ENCODE assay signal across 9 cellular contexts in the genomic region with DNA sequence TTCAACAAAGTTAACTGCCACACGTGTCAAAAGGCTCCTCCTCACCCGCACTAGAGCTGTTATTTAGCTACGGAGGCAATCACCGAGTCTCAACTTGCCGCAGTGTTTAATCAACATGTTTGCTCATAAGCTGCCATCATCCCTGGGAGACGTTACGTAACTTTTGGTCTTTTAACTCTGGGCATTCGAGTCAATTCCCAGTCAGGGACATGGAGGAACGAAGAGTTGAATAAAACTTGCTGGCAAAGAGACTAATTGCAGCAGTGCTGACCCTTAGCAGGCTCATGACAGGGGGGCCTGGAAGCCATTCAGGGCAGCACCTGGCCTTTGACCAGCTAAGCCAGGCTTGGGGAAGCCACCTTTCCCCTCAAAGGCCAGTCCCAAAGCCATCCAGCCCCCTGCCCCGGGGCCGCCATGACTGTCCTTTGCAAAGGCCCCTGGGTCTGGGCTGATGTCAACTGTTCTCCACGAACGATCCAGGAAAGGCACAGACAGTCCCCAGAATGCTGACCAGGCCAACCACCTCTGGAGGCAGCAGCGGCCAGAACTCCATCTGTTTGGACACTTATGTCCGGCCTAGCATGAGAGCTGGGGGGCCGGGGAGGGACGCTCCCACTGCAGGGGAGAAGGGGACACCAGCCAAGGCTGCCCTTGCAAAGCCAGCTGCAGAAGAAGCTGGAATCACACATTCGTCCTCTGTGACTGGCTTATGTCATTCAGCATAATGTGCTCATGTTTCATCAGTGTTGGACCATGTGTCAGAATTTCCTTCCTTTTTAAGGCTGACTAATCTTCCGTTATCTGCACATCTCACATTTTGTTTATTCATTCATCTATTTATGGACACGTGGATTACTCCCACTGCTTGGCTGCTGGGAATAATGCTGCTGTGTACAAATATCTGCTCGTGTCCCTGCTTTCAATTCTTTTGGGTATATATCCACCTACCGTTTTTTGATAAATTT. TPM values are rescaled to one million over a fixed set of nuclear protein-coding genes. Genes with fewer than 3 reads are reported as not detected.
DNase-seq lines count a peak whose midpoint lies in the region; ATAC-seq lines count a peak whose summit lies in the region.
"Had no signal": no experiment of that assay in that cellular context is flagged by ENCODE, and none has a peak within 500 bp of the region (broad histone marks: within the 10 kb centered on the region; RNA-seq: fewer than 3 reads in every experiment).

No MANE protein-coding gene starts in this region.

- H3K36me3 ChIP-seq in mucosa of rectum (ENCODE audit: control insufficient read depth in 2 of 2, insufficient read depth in 2 of 2, low read length in 2 of 2): no peaks in the 10 kb centered on the region

- peaks cover 2% of the 10 kb centered on the region for H3K9me3 Mint-ChIP-seq in activated CD4-positive, alpha-beta memory T cell treated with anti-CD3 and anti-CD28 coated beads for 36 hours

- peak overlapping the region; percentile 11 to 14 for H3K27ac ChIP-seq in mucosa of rectum (ENCODE audit: low read depth in 2 of 2, low read length in 2 of 2)

- no peak overlapping the region for H3K27ac Mint-ChIP-seq in activated CD4-positive, alpha-beta memory T cell treated with anti-CD3 and anti-CD28 coated beads for 36 hours

- peak; percentile 76 for ATAC-seq in esophagus mucosa
- no peak for ATAC-seq in GM18502 (IDR thresholded peaks at IDR 0.05; ENCODE audit: poor library complexity, unreplicated experiment)
- no peak for ATAC-seq in GM21447 (IDR thresholded peaks at IDR 0.05; ENCODE audit: unreplicated experiment)

- DNase-seq in COLO829 (ENCODE audit: low spot score) (peak; percentile 28), NCI-H69 (lab: John Stamatoyannopoulos, UW) (peak; percentile 34)
- DNase-seq in activated CD4-positive, alpha-beta memory T cell treated with anti-CD3 and anti-CD28 coated beads for 36 hours: no peak
- DNase-seq in activated effector memory CD4-positive, alpha-beta T cell treated with anti-CD3 and anti-CD28 coated beads, Interleukin-2, amount 50 U/mL, for 16 hours: no peak
- DNase-seq: central memory CD4-positive, alpha-beta T cell had no signal

- no peak overlapping the region for H3K4me3 Mint-ChIP-seq in activated CD4-positive, alpha-beta memory T cell treated with anti-CD3 and anti-CD28 coated beads for 36 hours

- intact Hi-C loops in activated CD4-positive, alpha-beta memory T cell treated with anti-CD3 and anti-CD28 coated beads for 36 hours (cut with micrococcal nuclease): no loop called here

- H3K36me3 Mint-ChIP-seq in activated CD4-positive, alpha-beta memory T cell treated with anti-CD3 and anti-CD28 coated beads for 36 hours: no peaks in the 10 kb centered on the region

- no peak overlapping the region for H3K9ac ChIP-seq in mucosa of rectum (ENCODE audit: low read depth in 1 of 2, low read length in 2 of 2)

- H3K4me3 ChIP-seq in mucosa of rectum (ENCODE audit: low read length in 2 of 2): no peak overlapping the region

- no peaks in the 10 kb centered on the region for H3K27me3 ChIP-seq in mucosa of rectum (ENCODE audit: control insufficient read depth in 2 of 2, insufficient read depth in 2 of 2, low read length in 2 of 2)

- H3K27me3 Mint-ChIP-seq in activated CD4-positive, alpha-beta memory T cell treated with anti-CD3 and anti-CD28 coated beads for 36 hours: peaks cover 9% of the 10 kb centered on the region

- CTCF ChIA-PET in activated CD4-positive, alpha-beta memory T cell treated with anti-CD3 and anti-CD28 coated beads for 36 hours (lab: Charles Lee): no interaction called here

- POLR2A ChIA-PET in activated CD4-positive, alpha-beta memory T cell treated with anti-CD3 and anti-CD28 coated beads for 36 hours (lab: Charles Lee): no interaction called here

- H3K4me1 Mint-ChIP-seq in activated CD4-positive, alpha-beta memory T cell treated with anti-CD3 and anti-CD28 coated beads for 36 hours (ENCODE audit: low read depth): peaks cover 2% of the 10 kb centered on the region

- H3K4me1 ChIP-seq in mucosa of rectum (ENCODE audit: control insufficient read depth in 2 of 2, insufficient read depth in 2 of 2, low read length in 2 of 2): peaks cover 0 to 3% of the 10 kb centered on the region in 2 donors

- no peaks in the 10 kb centered on the region for H3K9me3 ChIP-seq in mucosa of rectum (ENCODE audit: control insufficient read depth in 2 of 2, low read length in 2 of 2)

RNA-seq across cellular contexts. Expression of a gene that starts 43.7 kb away (rescaled TPM):
- 6.7 TPM for total RNA-seq in esophagus mucosa
- total RNA-seq in activated CD4-positive, alpha-beta memory T cell treated with anti-CD3 and anti-CD28 coated beads for 36 hours: under 1 TPM; 0.24 to 0.58 TPM

Comparison
In these comparisons a context has a peak if more than half of its experiments do, and no peak if none do; other contexts are left out.
1. DNase-seq: peak in COLO829 (single experiment) and NCI-H69 (single experiment); none in activated CD4-positive, alpha-beta memory T cell treated with anti-CD3 and anti-CD28 coated beads for 36 hours (single experiment) and activated effector memory CD4-positive, alpha-beta T cell treated with anti-CD3 and anti-CD28 coated beads, Interleukin-2, amount 50 U/mL, for 16 hours (single experiment).